ENCODE assay signal across 8 cellular contexts in genomic region chr10:78302989-78303854, GRCh38.
DNase-seq lines count a peak whose midpoint lies in the region; ATAC-seq, FAIRE-seq and TF ChIP-seq lines count a peak whose summit lies in the region.

No MANE protein-coding gene starts in this region.

- H3K27ac Mint-ChIP-seq in GM23338 = peak overlapping the region; percentile 82
- H3K27ac Mint-ChIP-seq in nephron progenitor cell = peak overlapping the region; percentile 58
- peak overlapping the region; percentile 95 for H3K27ac Mint-ChIP-seq in stimulated activated naive CD8-positive, alpha-beta T cell treated with anti-CD3 and anti-CD28 coated beads, Interleukin-15, Interleukin-2, amounts not matched to agents 100 ng/mL and 50 ng/mL, for 24 hours

- peak overlapping the region; percentile 58 for H3K4me3 ChIP-seq in GM23338

- H3K36me3 Mint-ChIP-seq in GM23338 (ENCODE audit: low read depth) (no peaks in the 10 kb centered on the region), nephron progenitor cell (ENCODE audit: low read depth) (no peaks in the 10 kb centered on the region)
- H3K36me3 Mint-ChIP-seq in stimulated activated naive CD8-positive, alpha-beta T cell treated with anti-CD3 and anti-CD28 coated beads, Interleukin-15, Interleukin-2, amounts not matched to agents 100 ng/mL and 50 ng/mL, for 24 hours (ENCODE audit: low read depth) = no peaks in the 10 kb centered on the region

- peak; percentile 95 for DNase-seq in EL
- DNase-seq in GM23338 (ENCODE audit: low spot score) = peak; percentile 92
- DNase-seq in Kasumi-1 (lab: John Stamatoyannopoulos, UW) = peak; percentile 89 to 90
- DNase-seq in RCC 7860 (ENCODE audit: low spot score) = peak; percentile 91
- peak; percentile 93 to 97 for DNase-seq in activated T-helper 1 cell treated with anti-CD3 and anti-CD28 coated beads, Interleukin-2, amount 50 U/mL, for 16 hours (ENCODE audit: low read depth in 1 of 2, low spot score in 1 of 2)
- DNase-seq in fibroblast of peridontal ligament (ENCODE audit: extremely low read depth) = peak; percentile 84
- peak; percentile 99 for DNase-seq in nephron progenitor cell

- H2AFZ ChIP-seq in GM23338 = peak overlapping the region; percentile 93

- H3K9me2 ChIP-seq in GM23338 (ENCODE audit: insufficient read depth) = 0 out of 2 replicates have a peak, but pooled peaks cover 6% of the 10 kb centered on the region

- H3K79me2 ChIP-seq in GM23338 (replicated peaks; ENCODE audit: insufficient read depth) = no peaks in the 10 kb centered on the region

- H3K4me1 Mint-ChIP-seq in GM23338 = peaks cover 21% of the 10 kb centered on the region
- H3K4me1 Mint-ChIP-seq in nephron progenitor cell = peaks cover 48% of the 10 kb centered on the region
- H3K4me1 Mint-ChIP-seq in stimulated activated naive CD8-positive, alpha-beta T cell treated with anti-CD3 and anti-CD28 coated beads, Interleukin-15, Interleukin-2, amounts not matched to agents 100 ng/mL and 50 ng/mL, for 24 hours (ENCODE audit: low read depth) = peaks cover 25% of the 10 kb centered on the region

- FAIRE-seq in RCC 7860 (lab: Jason Lieb, UNC) = no peak

- peak overlapping the region; percentile 63; the same call in 1 of the 2 replicates for H3K27ac ChIP-seq in GM23338 (ENCODE audit: low read depth)

- no peaks in the 10 kb centered on the region for H3K27me3 ChIP-seq in GM23338 (ENCODE audit: insufficient read depth)

- TF ChIP-seq CTCF in GM23338 (conservative IDR thresholded peaks at IDR 0.05; ENCODE audit: low read depth in 2 of 2) = peak; percentile 49 to 74
- peak; percentile 73 for TF ChIP-seq CTCF in nephron progenitor cell (IDR thresholded peaks at IDR 0.05)

- H3F3A ChIP-seq in GM23338 (replicated peaks; ENCODE audit: low read depth) = no peaks in the 10 kb centered on the region

- H3K4me3 Mint-ChIP-seq in GM23338 (peak overlapping the region; percentile 80), nephron progenitor cell (peak overlapping the region; percentile 81)
- peak overlapping the region; percentile 88 for H3K4me3 Mint-ChIP-seq in stimulated activated naive CD8-positive, alpha-beta T cell treated with anti-CD3 and anti-CD28 coated beads, Interleukin-15, Interleukin-2, amounts not matched to agents 100 ng/mL and 50 ng/mL, for 24 hours

- peaks cover 9% of the 10 kb centered on the region for H3K27me3 Mint-ChIP-seq in GM23338 (ENCODE audit: insufficient read depth, low read depth, poor library complexity)
- H3K27me3 Mint-ChIP-seq in nephron progenitor cell (ENCODE audit: low read depth, poor library complexity) = peaks cover 4% of the 10 kb centered on the region
- peaks cover 6% of the 10 kb centered on the region for H3K27me3 Mint-ChIP-seq in stimulated activated naive CD8-positive, alpha-beta T cell treated with anti-CD3 and anti-CD28 coated beads, Interleukin-15, Interleukin-2, amounts not matched to agents 100 ng/mL and 50 ng/mL, for 24 hours

- H3K36me3 ChIP-seq in GM23338 (ENCODE audit: insufficient read depth) = no peaks in the 10 kb centered on the region

- H3K4me2 ChIP-seq in GM23338 = peak overlapping the region; percentile 90

- ATAC-seq in GM23338 = peak; percentile 86

- no peaks in the 10 kb centered on the region for H4K20me1 ChIP-seq in GM23338 (replicated peaks; ENCODE audit: insufficient read depth)

- H3K9me3 Mint-ChIP-seq in GM23338 (peaks cover 2% of the 10 kb centered on the region; the same call in 2 of the 3 replicates), nephron progenitor cell (peaks cover 15% of the 10 kb centered on the region)
- peaks cover 4% of the 10 kb centered on the region for H3K9me3 Mint-ChIP-seq in stimulated activated naive CD8-positive, alpha-beta T cell treated with anti-CD3 and anti-CD28 coated beads, Interleukin-15, Interleukin-2, amounts not matched to agents 100 ng/mL and 50 ng/mL, for 24 hours

- peaks cover 10% of the 10 kb centered on the region for H3K4me1 ChIP-seq in GM23338 (ENCODE audit: insufficient read depth)

TF ChIP-seq in GM23338, 12 proteins besides CTCF, POLR2A, EP300 and RAD21 (continues in another document):
- TF ChIP-seq ZNF331 (CRISPR knock-in tag; IDR thresholded peaks at IDR 0.05; ENCODE audit: low read depth) = no peak
- TF ChIP-seq POLR2AphosphoS5 (IDR thresholded peaks at IDR 0.05; ENCODE audit: low read depth) = peak; percentile 63
- no peak for TF ChIP-seq STAT1 (IDR thresholded peaks at IDR 0.05; ENCODE audit: unreplicated experiment)
- peak; percentile 46 for TF ChIP-seq CREB1 (CRISPR knock-in tag; IDR thresholded peaks at IDR 0.05; ENCODE audit: low read depth)
- no peak for TF ChIP-seq EZH2phosphoT487 (IDR thresholded peaks at IDR 0.05; ENCODE audit: unreplicated experiment)
- TF ChIP-seq ZNF462 (CRISPR knock-in tag; IDR thresholded peaks at IDR 0.05) = no peak
- TF ChIP-seq ZNF114 (CRISPR knock-in tag; IDR thresholded peaks at IDR 0.05) = peak; percentile 18; the same call in 1 of the 2 replicates

Comparison
In these comparisons a context has a peak if more than half of its experiments do, and no peak if none do; other contexts are left out.
1. Peak in every context shown above with its lines: DNase-seq, ATAC-seq, H3K4me3 ChIP-seq and H3K27ac ChIP-seq.